19 cellular contexts compared by ENCODE assay signal in the genomic region with DNA sequence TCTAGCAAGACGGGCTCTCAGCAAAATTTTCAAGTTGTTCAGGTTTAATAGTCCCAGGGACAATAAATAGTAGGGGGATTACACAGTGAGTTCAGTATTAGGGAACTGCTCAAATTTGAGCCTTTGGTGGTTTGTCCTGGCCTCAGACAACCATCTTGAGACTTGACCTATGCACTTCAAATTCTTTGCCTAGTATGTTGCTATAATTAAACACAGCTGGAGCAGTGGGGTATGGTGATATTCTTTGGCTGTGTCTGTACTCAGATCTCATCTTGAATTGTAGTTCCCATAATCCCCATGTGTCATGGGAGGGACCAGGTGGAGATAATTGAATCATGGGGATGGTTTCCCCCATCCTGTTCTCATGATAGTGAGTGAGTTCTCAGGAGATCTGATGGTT. TPM values are rescaled to one million over a fixed set of nuclear protein-coding genes. Genes with fewer than 3 reads are reported as not detected.
"Had no signal": no experiment of that assay in that cellular context is flagged by ENCODE, and none has a peak within 500 bp of the region (broad histone marks: within the 10 kb centered on the region; RNA-seq: fewer than 3 reads in every experiment).

No MANE protein-coding gene starts in this region.

RNA-seq across cellular contexts. Expression of a gene that starts 43.3 kb away (rescaled TPM):
- total RNA-seq: cerebellum, colonic mucosa, dermis microvascular lymphatic vessel endothelial cell, endodermal cell, esophagus mucosa, esophagus squamous epithelium, gastrocnemius medialis, glomerular endothelial cell, heart right ventricle, kidney epithelial cell, left cardiac atrium, left lung, left ventricle myocardium superior, lower leg skin, lower lobe of right lung, lung microvascular endothelial cell, mesenteric fat pad, mesothelial cell of epicardium, mucosa of descending colon had no signal
